Comparison of ENCODE assay signal across 11 cellular contexts in genomic region chr9:127706836-127707241, GRCh38. TPM values are rescaled to one million over a fixed set of nuclear protein-coding genes. Genes with fewer than 3 reads are reported as not detected.
DNase-seq lines count a peak whose midpoint lies in the region; ATAC-seq and TF ChIP-seq lines count a peak whose summit lies in the region.
"Had no signal": no experiment of that assay in that cellular context is flagged by ENCODE, and none has a peak within 500 bp of the region (broad histone marks: within the 10 kb centered on the region; RNA-seq: fewer than 3 reads in every experiment).

Gene CFAP157 (plus strand): TSS chr9:127706988. CDS start chr9:127707032, 44 bp downstream.

- POLR2A ChIA-PET in RWPE1 (lab: Yijun Ruan, JAX; ENCODE audit: low non-redundant PET): no interaction called here

- H3K9me3 ChIP-seq in BLaER1 treated with 17β-estradiol and CSF1 and Interleukin-3, amounts not matched to agents 10 nM and 100 nM (replicated peaks in 1 of 11): peaks cover 0 to 9% (median 0%) of the 10 kb centered on the region in 11 experiments; a peak in 6 of 22 replicates

- ATAC-seq in left colon: peak; percentile 81
- no peak for ATAC-seq in GM21367 (IDR thresholded peaks at IDR 0.05; ENCODE audit: unreplicated experiment)

- TF ChIP-seq CTCF in RWPE1 (conservative IDR thresholded peaks at IDR 0.05; ENCODE audit: low read depth): no peak

- intact Hi-C loops in left colon (cut with DNase I, micrococcal nuclease): no loop called here

- H3K9ac ChIP-seq in BLaER1 treated with 17β-estradiol and CSF1 and Interleukin-3, amounts not matched to agents 10 nM and 100 nM: no peak within 1 kb of the TSS

- H3K27me3 ChIP-seq in BLaER1 treated with 17β-estradiol and CSF1 and Interleukin-3, amounts not matched to agents 10 nM and 100 nM: no peaks in the 10 kb centered on the region

- peaks cover 21 to 35% (median 30%) of the 10 kb centered on the region in 10 experiments for H3K4me1 ChIP-seq in BLaER1 treated with 17β-estradiol and CSF1 and Interleukin-3, amounts not matched to agents 10 nM and 100 nM

- CTCF ChIA-PET in RWPE1 (lab: Yijun Ruan, JAX): interaction anchor here (1.0 to 1.9 kb wide), 2 partner anchors 9 to 28 kb away, joined by 3 to 9 read pairs; partner anchors contain the start of genes PTRH1, TOR2A and TTC16

- peak; percentile 30 for DNase-seq in DMS153 treated with DMSO at 0.1 percent for 48 hours (lab: John Stamatoyannopoulos, UW; ENCODE audit: unreplicated experiment)
- DNase-seq in RWPE1 (ENCODE audit: low spot score): peak; percentile 59
- DNase-seq in left colon: no peak
- no peak for DNase-seq in activated gamma-delta T cell (lab: John Stamatoyannopoulos, UW)
- DNase-seq in DMS114 treated with DMSO at 0.1 percent for 48 hours (lab: John Stamatoyannopoulos, UW; ENCODE audit: unreplicated experiment): no peak
- DNase-seq in NCI-H1694 treated with DMSO at 0.1 percent for 48 hours (lab: John Stamatoyannopoulos, UW): no peak
- DNase-seq: activated T-cell treated with anti-CD3 and anti-CD28 coated beads for 4 hours, NCI-H1048 had no signal

- H4K20me1 ChIP-seq in BLaER1 treated with 17β-estradiol and CSF1 and Interleukin-3, amounts not matched to agents 10 nM and 100 nM: peaks cover 0 to 50% (median 22%) of the 10 kb centered on the region in 11 experiments; a peak in 19 of 22 replicates

- peak within 1 kb of the TSS in 10 of 11 experiments; percentile 3 to 60 (median 46); a peak in 19 of 22 replicates for H3K4me2 ChIP-seq in BLaER1 treated with 17β-estradiol and CSF1 and Interleukin-3, amounts not matched to agents 10 nM and 100 nM

- H3K27ac ChIP-seq in BLaER1 treated with 17β-estradiol and CSF1 and Interleukin-3, amounts not matched to agents 10 nM and 100 nM: no peak within 1 kb of the TSS
- peak within 1 kb of the TSS; percentile 4; the same call in 1 of the 2 replicates for H3K27ac ChIP-seq in RWPE1

- H3K4me3 ChIP-seq in BLaER1 treated with 17β-estradiol and CSF1 and Interleukin-3, amounts not matched to agents 10 nM and 100 nM: no peak within 1 kb of the TSS

- H3K36me3 ChIP-seq in BLaER1 treated with 17β-estradiol and CSF1 and Interleukin-3, amounts not matched to agents 10 nM and 100 nM: peaks cover 0 to 5% (median 0%) of the 10 kb centered on the region in 11 experiments; a peak in 2 of 22 replicates

RNA-seq across cellular contexts. Expression of gene CFAP157, which starts in this region (rescaled TPM):
- total RNA-seq in left colon: under 1 TPM in 1 of 2 donors, not detected in 1; 0.14 TPM
- total RNA-seq: glomerular endothelial cell had no signal

Comparison
In these comparisons a context has a peak if more than half of its experiments do, and no peak if none do; other contexts are left out.
1. Peak in ATAC-seq in left colon; RNA of the gene not detected or under 1 TPM.
2. DNase-seq: peak in DMS153 treated with DMSO at 0.1 percent for 48 hours (single experiment) and RWPE1 (single experiment); none in left colon (0 of 2), activated gamma-delta T cell (single experiment), DMS114 treated with DMSO at 0.1 percent for 48 hours (single experiment) and NCI-H1694 treated with DMSO at 0.1 percent for 48 hours (single experiment).